ENCODE assay signal across 1 cellular context in the genomic region with DNA sequence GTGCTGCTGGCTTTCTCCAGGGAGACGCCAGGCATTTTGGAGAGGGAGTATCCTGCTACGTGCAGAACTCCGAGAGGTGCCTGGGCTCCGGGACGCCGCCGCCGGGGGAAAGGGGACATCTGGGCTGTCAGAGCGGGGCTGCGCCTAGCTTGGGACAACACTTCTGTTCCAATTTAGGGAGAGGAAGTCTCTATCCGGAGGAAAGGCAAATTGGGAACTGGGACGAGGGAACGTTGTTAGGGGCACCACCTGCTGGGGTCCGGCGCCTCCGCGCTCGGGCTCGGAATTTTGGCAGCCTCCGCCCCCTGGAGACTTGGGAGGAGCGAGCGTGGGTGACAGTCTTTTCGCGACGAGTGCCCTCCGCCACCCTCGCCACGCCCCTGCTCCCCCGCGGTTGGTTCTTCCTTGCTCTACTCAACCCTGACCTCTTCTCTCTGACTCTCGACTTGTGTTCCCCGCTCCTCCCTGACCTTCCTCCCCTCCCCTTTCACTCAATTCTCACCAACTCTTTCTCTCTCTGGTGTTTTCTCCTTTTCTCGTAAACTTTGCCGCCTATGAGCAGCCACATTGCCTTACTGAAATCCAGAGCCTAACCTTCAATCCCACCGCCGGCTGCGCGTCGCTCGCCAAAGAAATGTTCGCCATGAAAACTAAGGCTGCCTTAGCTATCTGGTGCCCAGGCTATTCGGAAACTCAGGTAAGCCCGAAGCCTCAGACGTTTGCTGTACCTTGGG.
TF ChIP-seq lines count a peak whose summit lies in the region.

No MANE protein-coding gene starts in this region.

TF ChIP-seq in GM23338, 12 proteins besides CTCF, POLR2A, EP300 and RAD21 (continued from another document):
- TF ChIP-seq, protein P1, sequence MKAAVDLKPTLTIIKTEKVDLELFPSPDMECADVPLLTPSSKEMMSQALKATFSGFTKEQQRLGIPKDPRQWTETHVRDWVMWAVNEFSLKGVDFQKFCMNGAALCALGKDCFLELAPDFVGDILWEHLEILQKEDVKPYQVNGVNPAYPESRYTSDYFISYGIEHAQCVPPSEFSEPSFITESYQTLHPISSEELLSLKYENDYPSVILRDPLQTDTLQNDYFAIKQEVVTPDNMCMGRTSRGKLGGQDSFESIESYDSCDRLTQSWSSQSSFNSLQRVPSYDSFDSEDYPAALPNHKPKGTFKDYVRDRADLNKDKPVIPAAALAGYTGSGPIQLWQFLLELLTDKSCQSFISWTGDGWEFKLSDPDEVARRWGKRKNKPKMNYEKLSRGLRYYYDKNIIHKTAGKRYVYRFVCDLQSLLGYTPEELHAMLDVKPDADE (IDR thresholded peaks at IDR 0.05) = no peak
- TF ChIP-seq POLR2AphosphoS5 (IDR thresholded peaks at IDR 0.05; ENCODE audit: low read depth) (no peak), ZNF114 (CRISPR knock-in tag; IDR thresholded peaks at IDR 0.05) (no peak)
